ENCODE assay signal across 2 cellular contexts in the genomic region with DNA sequence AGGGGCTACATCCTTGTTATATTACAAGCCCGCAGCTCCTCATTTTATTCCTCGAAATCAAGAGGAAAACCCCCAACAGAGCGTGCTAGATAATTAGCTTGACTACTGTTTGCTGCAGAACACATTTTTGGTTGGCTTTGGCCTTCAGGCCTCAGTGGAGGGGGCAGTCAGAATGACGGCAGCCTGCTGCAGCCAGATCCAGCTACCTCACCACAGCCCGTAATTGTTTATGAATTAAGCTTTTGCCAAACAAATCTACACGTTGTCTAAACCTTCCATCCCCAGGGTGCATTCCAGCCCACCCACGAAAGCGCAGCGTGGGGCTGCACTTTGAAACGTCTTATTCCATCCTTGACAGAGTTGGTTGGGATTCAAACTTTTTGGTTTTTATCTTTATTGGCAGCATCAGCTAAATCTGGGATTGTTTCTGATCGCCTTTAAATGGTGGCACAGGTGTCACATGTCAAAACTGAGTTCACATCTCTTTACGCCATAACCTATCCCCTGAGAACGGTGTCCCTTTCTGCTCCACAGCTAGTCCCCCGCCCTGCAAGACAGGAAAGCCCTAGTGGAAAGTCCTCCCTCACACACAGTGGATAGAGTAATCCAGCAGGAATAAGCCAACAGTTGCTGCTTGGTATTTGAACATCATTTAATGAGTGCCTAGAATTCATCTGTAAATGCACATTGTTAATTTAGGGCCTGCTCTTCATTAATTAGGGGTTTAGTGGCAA.
TF ChIP-seq lines count a peak whose summit lies in the region.

No MANE protein-coding gene starts in this region.

TF ChIP-seq in GM23338, 12 proteins besides CTCF, POLR2A, EP300 and RAD21:
- TF ChIP-seq CREB1 (CRISPR knock-in tag; IDR thresholded peaks at IDR 0.05; ENCODE audit: low read depth) (no peak), ZNF331 (CRISPR knock-in tag; IDR thresholded peaks at IDR 0.05; ENCODE audit: low read depth) (no peak), EZH2phosphoT487 (IDR thresholded peaks at IDR 0.05; ENCODE audit: unreplicated experiment) (no peak), POLR2AphosphoS5 (IDR thresholded peaks at IDR 0.05; ENCODE audit: low read depth) (no peak)

TF ChIP-seq in SK-N-SH treated with all-trans-retinoic acid at 6 μM for 48 hours, 23 proteins besides CTCF, POLR2A, EP300 and RAD21:
- no peak for TF ChIP-seq ESRRG (CRISPR knock-in tag; IDR thresholded peaks at IDR 0.05)
- TF ChIP-seq ISL1 (CRISPR knock-in tag; IDR thresholded peaks at IDR 0.05) = no peak
